9 cellular contexts compared by ENCODE assay signal in genomic region chr22:36326178-36327161, GRCh38.
DNase-seq lines count a peak whose midpoint lies in the region; ATAC-seq and TF ChIP-seq lines count a peak whose summit lies in the region.
"Had no signal": no experiment of that assay in that cellular context is flagged by ENCODE, and none has a peak within 500 bp of the region (broad histone marks: within the 10 kb centered on the region; RNA-seq: fewer than 3 reads in every experiment).

No MANE protein-coding gene starts in this region.

- no peak for TF ChIP-seq POLR2A in gastrocnemius medialis (IDR thresholded peaks at IDR 0.05)

- no peaks in the 10 kb centered on the region for H3K9me3 Mint-ChIP-seq in CD8-positive, alpha-beta memory T cell
- H3K9me3 Mint-ChIP-seq in activated CD8-positive, alpha-beta T cell treated with anti-CD3 and anti-CD28 coated beads, Interleukin-2, amount 10 ng/mL, durations not matched to agents 7 days and 5 days (ENCODE audit: insufficient read depth) = no peaks in the 10 kb centered on the region

- peaks cover 74% of the 10 kb centered on the region for H3K36me3 ChIP-seq in CD8-positive, alpha-beta memory T cell (ENCODE audit: insufficient read depth, low read length)
- peaks cover 0 to 47% of the 10 kb centered on the region in 2 donors for H3K36me3 ChIP-seq in gastrocnemius medialis

- H3K36me3 Mint-ChIP-seq in CD8-positive, alpha-beta memory T cell = peaks cover 5 to 97% (median 32%) of the 10 kb centered on the region in 3 donors
- H3K36me3 Mint-ChIP-seq in activated CD8-positive, alpha-beta T cell treated with anti-CD3 and anti-CD28 coated beads, Interleukin-2, amount 10 ng/mL, durations not matched to agents 7 days and 5 days (ENCODE audit: low read depth) = peaks cover 86% of the 10 kb centered on the region

- peaks cover 55 to 56% (median 55%) of the 10 kb centered on the region in 3 donors for H3K4me1 Mint-ChIP-seq in CD8-positive, alpha-beta memory T cell
- H3K4me1 Mint-ChIP-seq in activated CD8-positive, alpha-beta T cell treated with anti-CD3 and anti-CD28 coated beads, Interleukin-2, amount 10 ng/mL, durations not matched to agents 7 days and 5 days (ENCODE audit: low read depth) = peaks cover 59% of the 10 kb centered on the region

- CTCF ChIA-PET in CD8-positive, alpha-beta memory T cell (lab: Charles Lee) = interaction anchor here (0.7 to 6.2 kb wide), 7 partner anchors 9 to 160 kb away, joined by 3 to 47 read pairs (median 4); no protein-coding TSS in a partner anchor
- CTCF ChIA-PET in activated CD8-positive, alpha-beta T cell treated with anti-CD3 and anti-CD28 coated beads, Interleukin-2, amount 10 ng/mL, durations not matched to agents 7 days and 5 days (lab: Charles Lee) = interaction anchor here (0.6 to 2.9 kb wide), 9 partner anchors 11 to 129 kb away, joined by 3 to 22 read pairs (median 4); partner anchors contain the start of gene MYH9

- no peaks in the 10 kb centered on the region for H3K27me3 ChIP-seq in CD8-positive, alpha-beta memory T cell (ENCODE audit: insufficient read depth, low read length, poor library complexity, severe bottlenecking)
- H3K27me3 ChIP-seq in gastrocnemius medialis = no peaks in the 10 kb centered on the region

- H3K9me3 ChIP-seq in CD8-positive, alpha-beta memory T cell (ENCODE audit: low read length) = no peaks in the 10 kb centered on the region
- H3K9me3 ChIP-seq in gastrocnemius medialis = no peaks in the 10 kb centered on the region

- H3K27ac ChIP-seq in CD8-positive, alpha-beta memory T cell (ENCODE audit: low read depth, low read length) = no peak overlapping the region
- H3K27ac ChIP-seq in gastrocnemius medialis = peak overlapping the region; percentile 82 to 84 (median 84)

- no peak for ATAC-seq in activated CD8-positive, alpha-beta T cell treated with anti-CD3 and anti-CD28 coated beads, Interleukin-2, amount 10 ng/mL, durations not matched to agents 7 days and 5 days
- no peak for ATAC-seq in left ventricle myocardium superior
- ATAC-seq in gastrocnemius medialis = no peak
- ATAC-seq in HG02759 (IDR thresholded peaks at IDR 0.05; ENCODE audit: unreplicated experiment) = no peak
- ATAC-seq in HG03378 (IDR thresholded peaks at IDR 0.05; ENCODE audit: unreplicated experiment) = no peak

- H3K4me1 ChIP-seq in CD8-positive, alpha-beta memory T cell (ENCODE audit: insufficient read depth, low read length) = peaks cover 40% of the 10 kb centered on the region
- peaks cover 73 to 75% of the 10 kb centered on the region in 2 donors for H3K4me1 ChIP-seq in gastrocnemius medialis

- POLR2A ChIA-PET in CD8-positive, alpha-beta memory T cell (lab: Charles Lee) = interaction anchor here (0.5 to 0.6 kb wide), 2 partner anchors 33 to 89 kb away, joined by 4 to 5 read pairs; no protein-coding TSS in a partner anchor
- POLR2A ChIA-PET in activated CD8-positive, alpha-beta T cell treated with anti-CD3 and anti-CD28 coated beads, Interleukin-2, amount 10 ng/mL, durations not matched to agents 7 days and 5 days (lab: Charles Lee) = interaction anchor here (0.5 to 0.6 kb wide), 2 partner anchors 59 to 299 kb away, joined by 3 to 4 read pairs; no protein-coding TSS in a partner anchor

- H3K27me3 Mint-ChIP-seq in CD8-positive, alpha-beta memory T cell = no peaks in the 10 kb centered on the region
- H3K27me3 Mint-ChIP-seq in activated CD8-positive, alpha-beta T cell treated with anti-CD3 and anti-CD28 coated beads, Interleukin-2, amount 10 ng/mL, durations not matched to agents 7 days and 5 days (ENCODE audit: low read depth) = no peaks in the 10 kb centered on the region

- peak in 2 of 5 experiments; percentile 9 to 27 for TF ChIP-seq CTCF in gastrocnemius medialis (IDR thresholded peaks at IDR 0.05 in 4 of 5, conservative IDR thresholded peaks at IDR 0.05 in 1 of 5)

- intact Hi-C loops in left ventricle myocardium superior (cut with micrococcal nuclease) = no loop called here
- intact Hi-C loops in gastrocnemius medialis (cut with DNase I; ENCODE audit: low total_unique reads) = loop anchor here (2.0 to 5.0 kb wide), 2 partner anchors 60 to 136 kb away; partner anchors contain the start of gene MYH9

- peak overlapping the region in 2 of 7 donors; percentile 20 to 54 for H3K4me3 Mint-ChIP-seq in CD8-positive, alpha-beta memory T cell
- H3K4me3 Mint-ChIP-seq in activated CD8-positive, alpha-beta T cell treated with anti-CD3 and anti-CD28 coated beads, Interleukin-2, amount 10 ng/mL, durations not matched to agents 7 days and 5 days = no peak overlapping the region

- in situ Hi-C loops in gastrocnemius medialis (cut with MboI; ENCODE audit: low sequenced_read_pairs in 4 of 4) (no loop called here), ACHN (cut with HindIII; ENCODE audit: low pct_ligation_motif_present, low pct_unique_long_range_greater_than_20kb, low sequenced_read_pairs) (no loop called here)

- peak overlapping the region; percentile 42 to 99 (median 98) for H3K27ac Mint-ChIP-seq in CD8-positive, alpha-beta memory T cell
- H3K27ac Mint-ChIP-seq in activated CD8-positive, alpha-beta T cell treated with anti-CD3 and anti-CD28 coated beads, Interleukin-2, amount 10 ng/mL, durations not matched to agents 7 days and 5 days = peak overlapping the region; percentile 99

- no peak overlapping the region for H3K4me3 ChIP-seq in CD8-positive, alpha-beta memory T cell (ENCODE audit: low read length)
- H3K4me3 ChIP-seq in gastrocnemius medialis = peak overlapping the region in 1 of 4 donors; percentile 6

- no peak for DNase-seq in CD8-positive, alpha-beta memory T cell
- DNase-seq in activated CD8-positive, alpha-beta T cell treated with anti-CD3 and anti-CD28 coated beads, Interleukin-2, amount 10 ng/mL, durations not matched to agents 7 days and 5 days = no peak
- DNase-seq in left ventricle myocardium superior (peak; percentile 31), gastrocnemius medialis (no peak), ACHN (no peak), HPDE6-E6E7 (ENCODE audit: extremely low spot score) (no peak)
- DNase-seq: NCI-H524 had no signal
